In genomic region chr12:14767617-14768016, GRCh38 we compare ENCODE assay signal across 1 cellular context.
TF ChIP-seq lines count a peak whose summit lies in the region.

No MANE protein-coding gene starts in this region.

TF ChIP-seq in IMR-90, 13 proteins besides CTCF, POLR2A, EP300 and RAD21:
- TF ChIP-seq MAZ (IDR thresholded peaks at IDR 0.05; ENCODE audit: borderline replicate concordance, low read depth, low read length) = no peak
- TF ChIP-seq SMC3 (IDR thresholded peaks at IDR 0.05; ENCODE audit: low read depth, low read length) = no peak
- TF ChIP-seq BHLHE40 (IDR thresholded peaks at IDR 0.05; ENCODE audit: low read depth, low read length) = no peak
- no peak for TF ChIP-seq RCOR1 (IDR thresholded peaks at IDR 0.05; ENCODE audit: insufficient replicate concordance, low read length)
- no peak for TF ChIP-seq CEBPB (IDR thresholded peaks at IDR 0.05; ENCODE audit: low read depth, low read length)
- TF ChIP-seq NFE2L2 (IDR thresholded peaks at IDR 0.05; ENCODE audit: low read depth, low read length) = no peak
- no peak for TF ChIP-seq FOS (IDR thresholded peaks at IDR 0.05; ENCODE audit: low read depth, low read length)
- no peak for TF ChIP-seq ELK1 (IDR thresholded peaks at IDR 0.05; ENCODE audit: borderline replicate concordance, low read depth, low read length)
- no peak for TF ChIP-seq MAFK (IDR thresholded peaks at IDR 0.05; ENCODE audit: low read depth, low read length)
- no peak for TF ChIP-seq MXI1 (IDR thresholded peaks at IDR 0.05; ENCODE audit: borderline replicate concordance, low read depth, low read length)
- no peak for TF ChIP-seq USF2 (IDR thresholded peaks at IDR 0.05; ENCODE audit: low read depth, low read length)
- no peak for TF ChIP-seq CHD1 (IDR thresholded peaks at IDR 0.05; ENCODE audit: low read depth, low read length)
